In genomic region chr5:96220610-96221390, GRCh38 we compare ENCODE assay signal across 12 cellular contexts.
A peak's percentile ranks its signal among the peaks of the same experiment; 100 is the strongest.
DNase-seq lines count a peak whose midpoint lies in the region; ATAC-seq and TF ChIP-seq lines count a peak whose summit lies in the region.
"Had no signal": no experiment of that assay in that cellular context is flagged by ENCODE, and none has a peak within 500 bp of the region (broad histone marks: within the 10 kb centered on the region; RNA-seq: fewer than 3 reads in every experiment).

No MANE protein-coding gene starts in this region.

- POLR2A ChIA-PET in CD4-positive, alpha-beta memory T cell (lab: Charles Lee; ENCODE audit: partially characterized antibody) = no interaction called here

- no peaks in the 10 kb centered on the region for H3K9me3 Mint-ChIP-seq in activated naive CD4-positive, alpha-beta T cell treated with anti-CD3 and anti-CD28 coated beads for 36 hours
- H3K9me3 Mint-ChIP-seq in stimulated activated effector memory CD8-positive, alpha-beta T cell treated with anti-CD3 and anti-CD28 coated beads, Interleukin-12 subunit alpha, Interleukin-12 subunit beta, amount 100 ng/mL, for 72 hours = peaks cover 8% of the 10 kb centered on the region
- H3K9me3 Mint-ChIP-seq in CD4-positive, alpha-beta memory T cell = peaks cover 0 to 3% (median 0%) of the 10 kb centered on the region in 8 donors

- CTCF ChIA-PET in activated naive CD4-positive, alpha-beta T cell treated with anti-CD3 and anti-CD28 coated beads for 36 hours (lab: Charles Lee) = no interaction called here
- CTCF ChIA-PET in CD4-positive, alpha-beta memory T cell (lab: Charles Lee; ENCODE audit: partially characterized antibody) = no interaction called here

- in situ Hi-C loops in astrocyte of the spinal cord (cut with HindIII; ENCODE audit: low sequenced_read_pairs) = no loop called here

- DNase-seq in activated naive CD4-positive, alpha-beta T cell treated with anti-CD3 and anti-CD28 coated beads for 36 hours = peak; percentile 22
- no peak for DNase-seq in activated naive CD4-positive, alpha-beta T cell treated with Interleukin-2 at 50 U/mL for 16 hours
- DNase-seq in astrocyte of the spinal cord (ENCODE audit: low read depth, low spot score) (peak; percentile 80), HUDEP-2 (lab: John Stamatoyannopoulos, UW; ENCODE audit: unreplicated experiment in 76 of 76) (no peak)
- peak in 1 of 2 donors; percentile 54 for DNase-seq in stimulated activated effector memory CD8-positive, alpha-beta T cell treated with anti-CD3 and anti-CD28 coated beads, Interleukin-12 subunit alpha, Interleukin-12 subunit beta, amount 100 ng/mL, for 72 hours (ENCODE audit: low spot score in 2 of 2)
- DNase-seq in CD4-positive, alpha-beta memory T cell = no peak
- no peak for DNase-seq in activated effector memory CD4-positive, alpha-beta T cell treated with Interleukin-2 at 50 U/mL for 16 hours
- DNase-seq: NCI-H2029 treated with DMSO at 0.1 percent for 48 hours, T-helper 17 cell had no signal

- H3K4me3 Mint-ChIP-seq in activated naive CD4-positive, alpha-beta T cell treated with anti-CD3 and anti-CD28 coated beads for 36 hours = no peak overlapping the region
- peak overlapping the region; percentile 24 for H3K4me3 Mint-ChIP-seq in stimulated activated effector memory CD8-positive, alpha-beta T cell treated with anti-CD3 and anti-CD28 coated beads, Interleukin-12 subunit alpha, Interleukin-12 subunit beta, amount 100 ng/mL, for 72 hours
- no peak overlapping the region for H3K4me3 Mint-ChIP-seq in CD4-positive, alpha-beta memory T cell
- H3K4me3 Mint-ChIP-seq: neural crest cell, T-helper 17 cell had no signal

- H3K36me3 ChIP-seq in CD4-positive, alpha-beta memory T cell (ENCODE audit: insufficient read depth, low read length) = no peaks in the 10 kb centered on the region
- H3K36me3 ChIP-seq: BLaER1 had no signal

- H3K36me3 Mint-ChIP-seq in activated naive CD4-positive, alpha-beta T cell treated with anti-CD3 and anti-CD28 coated beads for 36 hours (ENCODE audit: low read depth) = no peaks in the 10 kb centered on the region
- H3K36me3 Mint-ChIP-seq in stimulated activated effector memory CD8-positive, alpha-beta T cell treated with anti-CD3 and anti-CD28 coated beads, Interleukin-12 subunit alpha, Interleukin-12 subunit beta, amount 100 ng/mL, for 72 hours = no peaks in the 10 kb centered on the region
- no peaks in the 10 kb centered on the region for H3K36me3 Mint-ChIP-seq in CD4-positive, alpha-beta memory T cell

- no peaks in the 10 kb centered on the region for H3K27me3 ChIP-seq in CD4-positive, alpha-beta memory T cell (ENCODE audit: insufficient read depth, low read length)
- H3K27me3 ChIP-seq: BLaER1 had no signal

- H3K4me1 Mint-ChIP-seq in activated naive CD4-positive, alpha-beta T cell treated with anti-CD3 and anti-CD28 coated beads for 36 hours (ENCODE audit: low read depth) = peaks cover 11% of the 10 kb centered on the region
- H3K4me1 Mint-ChIP-seq in stimulated activated effector memory CD8-positive, alpha-beta T cell treated with anti-CD3 and anti-CD28 coated beads, Interleukin-12 subunit alpha, Interleukin-12 subunit beta, amount 100 ng/mL, for 72 hours = peaks cover 19% of the 10 kb centered on the region
- H3K4me1 Mint-ChIP-seq in CD4-positive, alpha-beta memory T cell = no peaks in the 10 kb centered on the region
- H3K4me1 Mint-ChIP-seq: T-helper 17 cell had no signal

- intact Hi-C loops in activated naive CD4-positive, alpha-beta T cell treated with anti-CD3 and anti-CD28 coated beads for 36 hours (cut with micrococcal nuclease) = loop anchor here (1.0 to 2.0 kb wide), 5 partner anchors 60 to 350 kb away; partner anchors contain the start of gene ELL2
- intact Hi-C loops in CD4-positive, alpha-beta memory T cell (cut with micrococcal nuclease) = no loop called here

- ATAC-seq in HG03342 (IDR thresholded peaks at IDR 0.05; ENCODE audit: unreplicated experiment) = peak; percentile 44
- ATAC-seq in stimulated activated effector memory CD8-positive, alpha-beta T cell treated with anti-CD3 and anti-CD28 coated beads, Interleukin-12 subunit alpha, Interleukin-12 subunit beta, amount 100 ng/mL, for 72 hours = peak; percentile 96
- ATAC-seq: T-helper 17 cell had no signal

- peaks cover 16% of the 10 kb centered on the region for H3K27me3 Mint-ChIP-seq in activated naive CD4-positive, alpha-beta T cell treated with anti-CD3 and anti-CD28 coated beads for 36 hours (ENCODE audit: low read depth)
- H3K27me3 Mint-ChIP-seq in CD4-positive, alpha-beta memory T cell = peaks cover 7 to 8% of the 10 kb centered on the region in 2 donors

- H3K4me1 ChIP-seq in CD4-positive, alpha-beta memory T cell (ENCODE audit: insufficient read depth, low read length) = no peaks in the 10 kb centered on the region
- H3K4me1 ChIP-seq: BLaER1 had no signal

- no peak overlapping the region for H3K27ac ChIP-seq in CD4-positive, alpha-beta memory T cell (ENCODE audit: low read depth, low read length)
- H3K27ac ChIP-seq: BLaER1 had no signal

- TF ChIP-seq CTCF in astrocyte of the spinal cord (IDR thresholded peaks at IDR 0.05; ENCODE audit: low read depth, low read length) = no peak

- H3K9me3 ChIP-seq in CD4-positive, alpha-beta memory T cell (ENCODE audit: control insufficient read depth in 1 of 2, low read length in 2 of 2) = no peaks in the 10 kb centered on the region
- H3K9me3 ChIP-seq: BLaER1 had no signal

- H3K4me3 ChIP-seq in astrocyte of the spinal cord (ENCODE audit: low read depth, low read length) = no peak overlapping the region
- no peak overlapping the region for H3K4me3 ChIP-seq in CD4-positive, alpha-beta memory T cell (ENCODE audit: low read length in 2 of 2)
- H3K4me3 ChIP-seq: BLaER1 had no signal

- no peak overlapping the region for H3K27ac Mint-ChIP-seq in activated naive CD4-positive, alpha-beta T cell treated with anti-CD3 and anti-CD28 coated beads for 36 hours
- H3K27ac Mint-ChIP-seq in stimulated activated effector memory CD8-positive, alpha-beta T cell treated with anti-CD3 and anti-CD28 coated beads, Interleukin-12 subunit alpha, Interleukin-12 subunit beta, amount 100 ng/mL, for 72 hours = peak overlapping the region; percentile 89
- no peak overlapping the region for H3K27ac Mint-ChIP-seq in CD4-positive, alpha-beta memory T cell
- H3K27ac Mint-ChIP-seq: T-helper 17 cell had no signal

Comparison
In these comparisons a context has a peak if more than half of its experiments do, and no peak if none do; other contexts are left out.
1. DNase-seq: peak in activated naive CD4-positive, alpha-beta T cell treated with anti-CD3 and anti-CD28 coated beads for 36 hours (single experiment) and astrocyte of the spinal cord (single experiment); none in activated naive CD4-positive, alpha-beta T cell treated with Interleukin-2 at 50 U/mL for 16 hours (single experiment), CD4-positive, alpha-beta memory T cell (0 of 5), HUDEP-2 (0 of 76) and activated effector memory CD4-positive, alpha-beta T cell treated with Interleukin-2 at 50 U/mL for 16 hours (single experiment).